In genomic region chr1:236534164-236534651, GRCh38 we compare ENCODE assay signal across 8 cellular contexts. TPM values are rescaled to one million over a fixed set of nuclear protein-coding genes. Genes with fewer than 3 reads are reported as not detected.
DNase-seq lines count a peak whose midpoint lies in the region; ATAC-seq and TF ChIP-seq lines count a peak whose summit lies in the region.
"Had no signal": no experiment of that assay in that cellular context is flagged by ENCODE, and none has a peak within 500 bp of the region (broad histone marks: within the 10 kb centered on the region; RNA-seq: fewer than 3 reads in every experiment).

No MANE protein-coding gene starts in this region.

- H3K27ac Mint-ChIP-seq in activated CD8-positive, alpha-beta T cell treated with anti-CD3 and anti-CD28 coated beads, Interleukin-2, amount 10 ng/mL, durations not matched to agents 7 days and 5 days, result peak overlapping the region; percentile 32
- H3K27ac Mint-ChIP-seq in Caco-2 (ENCODE audit: unreplicated experiment), result no peak overlapping the region

- POLR2A ChIA-PET in activated CD8-positive, alpha-beta T cell treated with anti-CD3 and anti-CD28 coated beads, Interleukin-2, amount 10 ng/mL, durations not matched to agents 7 days and 5 days (lab: Charles Lee), result interaction anchor here (1.4 to 3.2 kb wide), 2 partner anchors 9 to 10 kb away, joined by 3 to 15 read pairs; no protein-coding TSS in a partner anchor
- POLR2A ChIA-PET in Caco-2 (lab: Charles Lee), result no interaction called here

- no peak for TF ChIP-seq CTCF in Caco-2 (IDR thresholded peaks at IDR 0.05; ENCODE audit: insufficient read depth in 1 of 2, low read depth in 1 of 2, low read length in 1 of 2, severe bottlenecking in 1 of 2, unreplicated experiment in 1 of 2)

- no peak overlapping the region for H3K4me3 ChIP-seq in Caco-2 (ENCODE audit: low read depth, low read length)

- DNase-seq in LHCN-M2 (ENCODE audit: low read depth), result peak; percentile 62
- peak; percentile 31 for DNase-seq in activated CD8-positive, alpha-beta T cell treated with anti-CD3 and anti-CD28 coated beads, Interleukin-2, amount 10 ng/mL, durations not matched to agents 7 days and 5 days
- DNase-seq in stimulated activated CD4-positive, alpha-beta T cell treated with anti-CD3 and anti-CD28 coated beads, TNF-alpha, amount 100 ng/mL, for 48 hours (ENCODE audit: low read depth in 3 of 3), result peak in 2 of 3 donors; percentile 23 to 29
- DNase-seq in NAMALWA (ENCODE audit: low spot score), result no peak
- DNase-seq in Caco-2, result no peak
- DNase-seq: NCI-H1105 had no signal

- peaks cover 55% of the 10 kb centered on the region for H3K36me3 Mint-ChIP-seq in activated CD8-positive, alpha-beta T cell treated with anti-CD3 and anti-CD28 coated beads, Interleukin-2, amount 10 ng/mL, durations not matched to agents 7 days and 5 days (ENCODE audit: low read depth)
- H3K36me3 Mint-ChIP-seq in Caco-2 (ENCODE audit: insufficient read depth, unreplicated experiment), result peaks cover 37% of the 10 kb centered on the region

- BruUV-seq in Caco-2 (replicated peaks; lab: Mats Ljungman, UMichigan), result no TSS peak

- no peak overlapping the region for H3K4me3 Mint-ChIP-seq in activated CD8-positive, alpha-beta T cell treated with anti-CD3 and anti-CD28 coated beads, Interleukin-2, amount 10 ng/mL, durations not matched to agents 7 days and 5 days
- H3K4me3 Mint-ChIP-seq in Caco-2 (ENCODE audit: unreplicated experiment), result no peak overlapping the region

- H3K9me3 Mint-ChIP-seq in activated CD8-positive, alpha-beta T cell treated with anti-CD3 and anti-CD28 coated beads, Interleukin-2, amount 10 ng/mL, durations not matched to agents 7 days and 5 days (ENCODE audit: insufficient read depth), result no peaks in the 10 kb centered on the region
- H3K9me3 Mint-ChIP-seq in Caco-2 (ENCODE audit: unreplicated experiment), result no peaks in the 10 kb centered on the region

- no peaks in the 10 kb centered on the region for H3K36me3 ChIP-seq in Caco-2 (ENCODE audit: control insufficient read depth, insufficient read depth, low read length)

- CTCF ChIA-PET in activated CD8-positive, alpha-beta T cell treated with anti-CD3 and anti-CD28 coated beads, Interleukin-2, amount 10 ng/mL, durations not matched to agents 7 days and 5 days (lab: Charles Lee), result interaction anchor here (0.6 to 1.3 kb wide), 5 partner anchors 8 to 15 kb away, joined by 3 to 4 read pairs (median 3); no protein-coding TSS in a partner anchor
- CTCF ChIA-PET in Caco-2 (lab: Charles Lee), result no interaction called here

- no peaks in the 10 kb centered on the region for H3K27me3 ChIP-seq in Caco-2 (replicated peaks; ENCODE audit: control insufficient read depth, insufficient read depth, low read length)

- H3K4me1 Mint-ChIP-seq in activated CD8-positive, alpha-beta T cell treated with anti-CD3 and anti-CD28 coated beads, Interleukin-2, amount 10 ng/mL, durations not matched to agents 7 days and 5 days (ENCODE audit: low read depth), result peaks cover 30% of the 10 kb centered on the region
- H3K4me1 Mint-ChIP-seq in Caco-2 (ENCODE audit: low read depth, unreplicated experiment), result peaks cover 13% of the 10 kb centered on the region

- H3K9me3 ChIP-seq in Caco-2, result no peaks in the 10 kb centered on the region

- no peaks in the 10 kb centered on the region for H3K27me3 Mint-ChIP-seq in activated CD8-positive, alpha-beta T cell treated with anti-CD3 and anti-CD28 coated beads, Interleukin-2, amount 10 ng/mL, durations not matched to agents 7 days and 5 days (ENCODE audit: low read depth)
- no peaks in the 10 kb centered on the region for H3K27me3 Mint-ChIP-seq in Caco-2 (ENCODE audit: insufficient read depth, unreplicated experiment)

- ATAC-seq in activated CD8-positive, alpha-beta T cell treated with anti-CD3 and anti-CD28 coated beads, Interleukin-2, amount 10 ng/mL, durations not matched to agents 7 days and 5 days, result peak; percentile 40
- ATAC-seq in esophagus mucosa, result peak; percentile 68
- ATAC-seq in GM18519 (IDR thresholded peaks at IDR 0.05; ENCODE audit: low FRiP score, unreplicated experiment), result no peak

- intact Hi-C loops in Caco-2 (cut with micrococcal nuclease; ENCODE audit: unreplicated experiment), result loop anchor here (10.0 kb wide), 1 partner anchor 249 kb away; the partner anchor contains the start of gene ERO1B

- H3K4me1 ChIP-seq in Caco-2, result peaks cover 14% of the 10 kb centered on the region; the same call in 1 of the 2 replicates

RNA-seq across cellular contexts. Expression of gene LGALS8, which starts 10.4 kb away (rescaled TPM):
- total RNA-seq in LHCN-M2 (2014; rRNA removed) (40.1 and 40.6 TPM in 2 replicates), esophagus mucosa (30.1 TPM), Caco-2 (2022) (67.4 and 72.3 TPM in 2 replicates)
- polyA plus RNA-seq in LHCN-M2 (2012), result 20.7 TPM
- 10 to 100 TPM; 75.5 to 77.8 TPM for total RNA-seq in activated CD8-positive, alpha-beta T cell treated with anti-CD3 and anti-CD28 coated beads, Interleukin-2, amount 10 ng/mL, durations not matched to agents 7 days and 5 days

Comparison
In these comparisons a context has a peak if more than half of its experiments do, and no peak if none do; other contexts are left out.
1. DNase-seq: peak in LHCN-M2 (single experiment), activated CD8-positive, alpha-beta T cell treated with anti-CD3 and anti-CD28 coated beads, Interleukin-2, amount 10 ng/mL, durations not matched to agents 7 days and 5 days (single experiment) and stimulated activated CD4-positive, alpha-beta T cell treated with anti-CD3 and anti-CD28 coated beads, TNF-alpha, amount 100 ng/mL, for 48 hours (2 of 3); none in NAMALWA (single experiment) and Caco-2 (0 of 2).